In the genomic region with DNA sequence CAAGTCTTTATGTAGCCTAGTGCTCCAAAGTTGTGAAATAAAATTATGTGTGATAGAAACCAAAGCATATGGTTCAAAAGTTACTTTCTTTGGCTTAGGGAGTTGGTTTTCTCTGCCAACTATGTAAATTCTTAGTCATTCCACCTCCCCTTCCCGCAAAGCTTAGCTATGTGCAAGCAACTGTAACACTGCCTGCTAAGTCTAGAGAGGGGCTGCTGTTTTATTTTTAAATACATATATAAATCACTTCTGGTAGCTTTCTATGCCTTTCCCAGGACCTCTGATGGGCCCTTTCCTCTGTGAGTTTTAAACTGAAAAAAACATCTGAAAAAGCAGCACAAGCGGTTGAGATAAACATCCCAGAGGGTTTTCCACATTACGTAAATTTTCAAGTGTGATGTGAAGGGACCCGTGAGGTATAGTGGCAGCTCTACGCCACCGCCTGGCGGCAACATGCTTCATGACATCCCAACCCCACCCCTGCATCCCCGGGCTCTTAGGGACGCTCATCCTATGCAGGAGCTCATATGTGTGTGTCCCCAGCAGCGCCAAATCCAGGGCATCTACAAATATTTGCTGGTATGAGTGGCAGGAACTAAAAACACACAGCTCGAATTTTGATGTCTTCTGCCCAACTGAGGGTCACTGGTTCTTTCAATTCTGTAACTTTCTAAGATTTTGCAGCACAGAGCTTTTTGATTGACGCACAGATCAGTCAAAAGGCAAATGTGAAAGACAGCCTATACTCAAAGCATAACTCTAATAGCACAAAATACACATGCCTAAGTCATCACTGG, we compare ENCODE assay signal across 8 cellular contexts. TPM values are rescaled to one million over a fixed set of nuclear protein-coding genes. Genes with fewer than 3 reads are reported as not detected.
DNase-seq lines count a peak whose midpoint lies in the region; ATAC-seq and TF ChIP-seq lines count a peak whose summit lies in the region.

No MANE protein-coding gene starts in this region.

- CTCF ChIA-PET in CD4-positive, alpha-beta T cell (lab: Charles Lee) = interaction anchor here (1.0 kb wide), 1 partner anchor 14 kb away, joined by 3 read pairs; no protein-coding TSS in a partner anchor

- intact Hi-C loops in CD4-positive, alpha-beta T cell (cut with DNase I, micrococcal nuclease) = loop anchor here (5.0 to 10.0 kb wide), 2 partner anchors 230 to 623 kb away; a partner anchor contains a TSS
- intact Hi-C loops in Right ventricle myocardium superior (cut with DNase I) = no loop called here

- no peaks in the 10 kb centered on the region for H3K27me3 ChIP-seq in CD4-positive, alpha-beta T cell (ENCODE audit: control insufficient read depth, insufficient read depth, low read length)

- no peak overlapping the region for H3K27ac Mint-ChIP-seq in CD4-positive, alpha-beta T cell

- H3K27me3 Mint-ChIP-seq in CD4-positive, alpha-beta T cell = no peaks in the 10 kb centered on the region

- peak; percentile 27 for TF ChIP-seq CTCF in CD4-positive, alpha-beta T cell (IDR thresholded peaks at IDR 0.05)

- H3K36me3 Mint-ChIP-seq in CD4-positive, alpha-beta T cell (ENCODE audit: low read depth) = peaks cover 45% of the 10 kb centered on the region

- peak; percentile 50 for ATAC-seq in CD4-positive, alpha-beta T cell (ENCODE audit: poor library complexity)
- ATAC-seq in GM21717 (IDR thresholded peaks at IDR 0.05; ENCODE audit: unreplicated experiment) = peak; percentile 55
- ATAC-seq in Right ventricle myocardium superior (ENCODE audit: poor library complexity) = peak; percentile 55

- no peak overlapping the region for H3K27ac ChIP-seq in CD4-positive, alpha-beta T cell (ENCODE audit: low read depth, low read length)

- peaks cover 31% of the 10 kb centered on the region for H3K4me1 Mint-ChIP-seq in CD4-positive, alpha-beta T cell (ENCODE audit: low read depth)

- POLR2A ChIA-PET in CD4-positive, alpha-beta T cell (lab: Charles Lee) = interaction anchor here (0.9 to 1.5 kb wide), 3 partner anchors 9 to 12 kb away, joined by 5 to 13 read pairs (median 5); a partner anchor contains a TSS

- H3K9me3 Mint-ChIP-seq in CD4-positive, alpha-beta T cell = no peaks in the 10 kb centered on the region

- no peak for DNase-seq in CD4-positive, alpha-beta T cell
- DNase-seq in OCI-M1 (lab: John Stamatoyannopoulos, UW) = peak; percentile 74
- peak; percentile 57 for DNase-seq in Right ventricle myocardium superior
- DNase-seq in stromal cell of bone marrow (ENCODE audit: low read depth) = peak; percentile 61
- no peak for DNase-seq in midbrain (lab: John Stamatoyannopoulos, UW)
- no peak for DNase-seq in A172 (ENCODE audit: low spot score)
- DNase-seq in C1 segment of cervical spinal cord (lab: John Stamatoyannopoulos, UW) = no peak

- H3K9me3 ChIP-seq in CD4-positive, alpha-beta T cell (ENCODE audit: control insufficient read depth, low read length) = no peaks in the 10 kb centered on the region

- no peak overlapping the region for H3K4me3 Mint-ChIP-seq in CD4-positive, alpha-beta T cell

RNA-seq across cellular contexts. Expression of a gene that starts 12.8 kb away (rescaled TPM):
- total RNA-seq in CD4-positive, alpha-beta T cell = 10 to 100 TPM; 18.7 to 21.3 TPM
- total RNA-seq in Right ventricle myocardium superior = 10.9 TPM
- 7.4 and 8.1 TPM in 2 replicates for total RNA-seq in A172 (2014; rRNA removed; shearing (Covaris generic))

RNA-seq across cellular contexts. Expression of a gene that starts 53.6 kb away (rescaled TPM):
- total RNA-seq in CD4-positive, alpha-beta T cell = not detected
- total RNA-seq in Right ventricle myocardium superior = 6.5 TPM
- not detected in 2 replicates for total RNA-seq in A172 (2014; rRNA removed; shearing (Covaris generic))

Comparison
In these comparisons a context has a peak if more than half of its experiments do, and no peak if none do; other contexts are left out.
1. DNase-seq: peak in OCI-M1 (single experiment), Right ventricle myocardium superior (single experiment) and stromal cell of bone marrow (single experiment); none in CD4-positive, alpha-beta T cell (0 of 10), midbrain (single experiment), A172 (single experiment) and C1 segment of cervical spinal cord (0 of 14).
2. Peak in every context shown above with its lines, with median percentiles within 50 percentile points of each other: ATAC-seq.